Comparison of ENCODE assay signal across 8 cellular contexts in genomic region chr5:14011089-14012004, GRCh38.
DNase-seq lines count a peak whose midpoint lies in the region; ATAC-seq and TF ChIP-seq lines count a peak whose summit lies in the region.

No MANE protein-coding gene starts in this region.

- peaks cover 8% of the 10 kb centered on the region for H3K4me1 Mint-ChIP-seq in T-helper 17 cell

- no peak overlapping the region for H3K27ac Mint-ChIP-seq in T-helper 17 cell

- H3K27me3 ChIP-seq in ACC112 (ENCODE audit: insufficient read depth, low read length) (no peaks in the 10 kb centered on the region), layer of hippocampus (ENCODE audit: control insufficient read depth, insufficient read depth, low read length) (no peaks in the 10 kb centered on the region)

- peaks cover 48% of the 10 kb centered on the region for H3K27me3 Mint-ChIP-seq in T-helper 17 cell

- no peaks in the 10 kb centered on the region for H3K79me2 ChIP-seq in ACC112 (ENCODE audit: control insufficient read depth, insufficient read depth, low read length, unreplicated experiment)

- peak overlapping the region; percentile 79 for H3K4me3 ChIP-seq in ACC112 (ENCODE audit: low read depth, low read length)

- no peaks in the 10 kb centered on the region for H3K9me3 ChIP-seq in T-helper 17 cell (ENCODE audit: control insufficient read depth, low read length, poor library complexity, severe bottlenecking)

- peak; percentile 95 for ATAC-seq in GM18505 (IDR thresholded peaks at IDR 0.05; ENCODE audit: unreplicated experiment)
- ATAC-seq in HG02884 (IDR thresholded peaks at IDR 0.05; ENCODE audit: unreplicated experiment), result peak; percentile 93
- peak; percentile 57 for ATAC-seq in T-helper 17 cell

- H3K4me3 Mint-ChIP-seq in T-helper 17 cell, result peak overlapping the region; percentile 72

- no peak for TF ChIP-seq POLR2A in GM18505 (IDR thresholded peaks at IDR 0.05; ENCODE audit: borderline replicate concordance, extremely low read depth, insufficient read depth, insufficient read length)

- DNase-seq in NCI-H146 (lab: John Stamatoyannopoulos, UW), result peak; percentile 93
- DNase-seq in T-helper 17 cell, result no peak
- DNase-seq in cortex of kidney (lab: John Stamatoyannopoulos, UW), result peak; percentile 10
- DNase-seq in stimulated activated CD4-positive, alpha-beta T cell treated with anti-CD3 and anti-CD28 coated beads, Interleukin-12 subunit alpha, Interleukin-12 subunit beta, amount 100 ng/mL, for 4 hours, result peak; percentile 36

- H3K36me3 Mint-ChIP-seq in T-helper 17 cell (ENCODE audit: low read depth), result no peaks in the 10 kb centered on the region

- peaks cover 13% of the 10 kb centered on the region for H3K4me1 ChIP-seq in ACC112 (ENCODE audit: control insufficient read depth, insufficient read depth, low read length, unreplicated experiment)

- H3K36me3 ChIP-seq in ACC112 (ENCODE audit: insufficient read depth, low read length), result no peaks in the 10 kb centered on the region

- H3K27ac ChIP-seq in ACC112 (ENCODE audit: low read depth, low read length) (peak overlapping the region; percentile 87), layer of hippocampus (ENCODE audit: low read depth, low read length) (peak overlapping the region; percentile 52)

- peak overlapping the region; percentile 91 for H2AFZ ChIP-seq in ACC112 (ENCODE audit: low read length, unreplicated experiment)

Comparison
In these comparisons a context has a peak if more than half of its experiments do, and no peak if none do; other contexts are left out.
1. DNase-seq: peak in NCI-H146 (single experiment), cortex of kidney (single experiment) and stimulated activated CD4-positive, alpha-beta T cell treated with anti-CD3 and anti-CD28 coated beads, Interleukin-12 subunit alpha, Interleukin-12 subunit beta, amount 100 ng/mL, for 4 hours (single experiment); none in T-helper 17 cell (0 of 3).
2. Peak in every context shown above with its lines, with median percentiles within 50 percentile points of each other: ATAC-seq.